In the genomic region with DNA sequence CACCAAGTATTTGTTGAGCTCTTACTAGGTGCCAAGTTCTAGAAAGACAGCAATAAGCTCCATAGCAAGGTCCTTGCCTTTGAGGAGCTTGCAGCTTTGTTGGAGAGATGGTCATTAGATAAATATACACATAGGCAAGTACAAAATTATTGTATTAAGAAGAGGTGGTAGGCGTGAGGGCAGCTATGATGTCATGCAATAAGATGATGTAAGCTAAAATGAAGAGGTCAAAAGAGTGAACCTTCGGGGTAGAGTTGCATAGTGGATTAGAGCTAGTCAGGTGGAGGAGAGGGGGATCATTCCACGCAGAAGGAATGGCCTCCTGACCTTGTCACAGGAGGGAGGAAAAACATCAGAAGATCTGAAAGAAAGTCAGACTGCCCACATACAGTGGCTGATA, we compare ENCODE assay signal across 28 cellular contexts.
"Had no signal": no experiment of that assay in that cellular context is flagged by ENCODE, and none has a peak within 500 bp of the region (broad histone marks: within the 10 kb centered on the region; RNA-seq: fewer than 3 reads in every experiment).

No MANE protein-coding gene starts in this region.

- H3K27ac ChIP-seq: colonic mucosa, coronary artery, dorsolateral prefrontal cortex, epithelial cell of prostate, esophagus muscularis mucosa, esophagus squamous epithelium, foreskin keratinocyte, gastrocnemius medialis, gastroesophageal sphincter, heart left ventricle, heart right ventricle had no signal

- FAIRE-seq: colon, endometrium, endothelial cell of umbilical vein, frontal cortex had no signal

- H3K36me3 ChIP-seq: colonic mucosa, esophagus muscularis mucosa, esophagus squamous epithelium, gastrocnemius medialis, gastroesophageal sphincter, heart left ventricle, heart right ventricle had no signal

- H3K4me3 ChIP-seq: colonic mucosa, coronary artery, dorsolateral prefrontal cortex, esophagus muscularis mucosa, esophagus squamous epithelium, gastrocnemius medialis, gastroesophageal sphincter, heart left ventricle, heart right ventricle had no signal

- DNase-seq: colonic mucosa; cortex of kidney; dermis blood vessel endothelial cell; dorsolateral prefrontal cortex; effector CD4-positive, alpha-beta T cell; effector CD8-positive, alpha-beta T cell; effector memory CD4-positive, alpha-beta T cell; effector memory CD8-positive, alpha-beta T cell; endodermal cell; erythroblast; esophagus squamous epithelium; foreskin fibroblast; foreskin keratinocyte; foreskin melanocyte; gastrocnemius medialis; glutamatergic neuron; head of caudate nucleus; heart left ventricle; heart right ventricle had no signal

- H3K4me1 ChIP-seq: colonic mucosa, esophagus muscularis mucosa, esophagus squamous epithelium, foreskin keratinocyte, gastrocnemius medialis, gastroesophageal sphincter, heart left ventricle, heart right ventricle had no signal

- H3K27me3 ChIP-seq: colonic mucosa, dorsolateral prefrontal cortex, esophagus muscularis mucosa, esophagus squamous epithelium, foreskin keratinocyte, gastrocnemius medialis, gastroesophageal sphincter, heart left ventricle, heart right ventricle had no signal

- ATAC-seq: effector memory CD8-positive, alpha-beta T cell; esophagus mucosa; foreskin keratinocyte; gastrocnemius medialis; gastroesophageal sphincter; heart left ventricle; heart right ventricle had no signal

- H3K9me3 ChIP-seq: colonic mucosa, esophagus muscularis mucosa, esophagus squamous epithelium, gastrocnemius medialis, gastroesophageal sphincter had no signal
